In genomic region chr12:93191956-93192355, GRCh38 we compare ENCODE assay signal across 16 cellular contexts.
DNase-seq lines count a peak whose midpoint lies in the region; ATAC-seq and TF ChIP-seq lines count a peak whose summit lies in the region.
"Had no signal": no experiment of that assay in that cellular context is flagged by ENCODE, and none has a peak within 500 bp of the region (broad histone marks: within the 10 kb centered on the region; RNA-seq: fewer than 3 reads in every experiment).

No MANE protein-coding gene starts in this region.

- peaks cover 0 to 7% (median 0%) of the 10 kb centered on the region in 4 donors for H3K4me1 ChIP-seq in transverse colon

- TF ChIP-seq POLR2A in transverse colon (IDR thresholded peaks at IDR 0.05): no peak

- H3K27me3 ChIP-seq in AG04450 (ENCODE audit: control insufficient read depth, insufficient read depth, low read length) (no peaks in the 10 kb centered on the region), transverse colon (no peaks in the 10 kb centered on the region)
- H3K27me3 ChIP-seq: SJSA1 had no signal

- H3K36me3 ChIP-seq in transverse colon: no peaks in the 10 kb centered on the region
- H3K36me3 ChIP-seq: SJSA1 had no signal

- H3K9me3 ChIP-seq in AG04450 (ENCODE audit: control insufficient read depth, insufficient read depth, low read length) (no peaks in the 10 kb centered on the region), transverse colon (no peaks in the 10 kb centered on the region)
- H3K9me3 ChIP-seq: SJSA1 had no signal

- ATAC-seq in omental fat pad (ENCODE audit: low FRiP score): peak; percentile 62
- no peak for ATAC-seq in HG02759 (IDR thresholded peaks at IDR 0.05; ENCODE audit: unreplicated experiment)
- no peak for ATAC-seq in GM19455 (IDR thresholded peaks at IDR 0.05; ENCODE audit: unreplicated experiment)
- ATAC-seq: A549 had no signal

- DNase-seq in AG04450 (ENCODE audit: low read depth, low spot score) (no peak), M059J (ENCODE audit: low read depth) (peak; percentile 81), fibroblast of peridontal ligament (ENCODE audit: extremely low read depth) (peak; percentile 38), omental fat pad (ENCODE audit: low spot score) (no peak), iPS-NIHi7 (ENCODE audit: extremely low spot score) (no peak), transverse colon (no peak)
- DNase-seq: activated CD4-positive, alpha-beta memory T cell treated with anti-CD3 and anti-CD28 coated beads for 36 hours; H7; kidney; NCI-H1105; NCI-H446; stimulated activated CD4-positive, alpha-beta T cell treated with anti-CD3 and anti-CD28 coated beads, Interleukin-2, amount 100 ng/mL, for 48 hours had no signal

- intact Hi-C loops in transverse colon (cut with DNase I; ENCODE audit: low total_unique reads): no loop called here

- H3K27ac ChIP-seq in AG04450 (ENCODE audit: low read depth, low read length): peak overlapping the region; percentile 59
- peak overlapping the region in 1 of 4 donors; percentile 35 for H3K27ac ChIP-seq in transverse colon
- H3K27ac ChIP-seq: A549, SJSA1 had no signal

- H3K4me3 ChIP-seq in AG04450 (ENCODE audit: low read depth, low read length) (no peak overlapping the region), transverse colon (no peak overlapping the region)
- H3K4me3 ChIP-seq: A549, SJSA1 had no signal

- TF ChIP-seq CTCF in AG04450 (IDR thresholded peaks at IDR 0.05; ENCODE audit: low read depth, low read length): no peak
- no peak for TF ChIP-seq CTCF in omental fat pad (IDR thresholded peaks at IDR 0.05)
- no peak for TF ChIP-seq CTCF in transverse colon (IDR thresholded peaks at IDR 0.05)

- POLR2A ChIA-PET in AG04450 (lab: Yijun Ruan, JAX): no interaction called here

- 79 to 80% methylated on average over 6 to 8 of the region's 8 CpGs for WGBS in transverse colon (ENCODE audit: low coverage in 1 of 2), 2 donors

- CTCF ChIA-PET in AG04450 (lab: Charles Lee): interaction anchor here (0.9 kb wide), 1 partner anchor 23 kb away, joined by 3 read pairs; no protein-coding TSS in a partner anchor

- in situ Hi-C loops in transverse colon (cut with MboI; ENCODE audit: low pct_ligation_motif_present in 1 of 4, low pct_unique_long_range_greater_than_20kb in 1 of 4, low sequenced_read_pairs in 3 of 4): no loop called here

- TF ChIP-seq EP300 in transverse colon (IDR thresholded peaks at IDR 0.05; ENCODE audit: low read depth): no peak

Comparison
In these comparisons a context has a peak if more than half of its experiments do, and no peak if none do; other contexts are left out.
1. DNase-seq: peak in M059J (single experiment) and fibroblast of peridontal ligament (single experiment); none in AG04450 (single experiment), omental fat pad (single experiment), iPS-NIHi7 (single experiment) and transverse colon (single experiment).